Comparison of ENCODE assay signal across 8 cellular contexts in the genomic region with DNA sequence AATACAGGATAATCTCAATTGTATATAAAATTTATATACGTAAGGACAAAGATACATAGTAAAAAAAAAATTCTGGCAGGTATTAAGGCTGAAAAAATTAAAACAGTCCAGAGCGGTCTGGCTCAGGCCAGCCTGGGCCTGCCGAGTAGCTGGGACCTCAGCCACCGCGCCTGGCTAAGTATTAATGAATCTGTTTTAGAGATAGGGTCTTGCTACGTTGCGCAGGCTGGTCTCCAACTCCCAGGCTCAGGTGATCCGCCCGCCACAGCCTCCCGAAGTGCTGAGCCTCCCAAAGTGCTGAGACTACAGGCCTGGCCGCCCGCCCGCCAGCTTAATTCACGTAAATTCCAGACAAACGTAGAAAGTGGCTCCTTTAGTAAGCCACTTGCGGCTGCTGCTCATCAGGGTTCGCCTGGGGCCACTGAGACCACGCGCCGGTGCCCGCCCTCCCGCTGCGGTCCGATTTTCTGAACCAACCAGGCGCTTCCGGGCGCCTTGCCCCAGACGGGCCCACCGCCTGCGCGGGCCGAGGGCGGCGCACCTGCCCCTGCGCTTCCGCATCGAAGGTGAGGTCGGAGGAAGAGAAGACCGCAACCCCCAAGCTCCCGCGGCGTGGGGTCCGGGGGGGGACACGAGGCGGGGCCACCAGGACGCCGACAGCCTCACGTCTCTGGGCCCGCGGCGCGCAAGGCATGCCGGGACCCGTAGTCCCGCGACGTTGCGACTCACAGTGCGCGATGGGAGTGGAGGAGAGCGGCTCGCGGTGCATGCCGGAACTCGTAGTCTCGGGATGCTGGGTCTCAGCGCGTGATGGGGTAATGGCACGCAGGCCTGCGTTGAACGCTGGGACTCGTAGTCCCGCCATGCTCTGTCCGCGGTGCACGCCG. TPM values are rescaled to one million over a fixed set of nuclear protein-coding genes. Genes with fewer than 3 reads are reported as not detected.
DNase-seq lines count a peak whose midpoint lies in the region; ATAC-seq and TF ChIP-seq lines count a peak whose summit lies in the region.

No MANE protein-coding gene starts in this region.

- H3K4me3 Mint-ChIP-seq in IgD-negative memory B cell: peak overlapping the region; percentile 96 to 99 (median 98)

- peak overlapping the region; percentile 95 to 99 (median 98) for H3K27ac Mint-ChIP-seq in IgD-negative memory B cell

- peaks cover 2% of the 10 kb centered on the region for H3K36me3 Mint-ChIP-seq in IgD-negative memory B cell

- ATAC-seq in GM21576 (IDR thresholded peaks at IDR 0.05; ENCODE audit: unreplicated experiment): peak; percentile 93

- peaks cover 19 to 37% (median 25%) of the 10 kb centered on the region in 3 donors for H3K4me1 Mint-ChIP-seq in IgD-negative memory B cell

- DNase-seq in DMS153 (lab: John Stamatoyannopoulos, UW) (peak; percentile 98), OCI-M1 (lab: John Stamatoyannopoulos, UW) (peak; percentile 98), activated T-cell treated with anti-CD3 and anti-CD28 coated beads for 48 hours (ENCODE audit: low read depth) (peak; percentile 97), epithelial cell of esophagus (ENCODE audit: low read depth) (peak; percentile 100), middle frontal gyrus (ENCODE audit: extremely low spot score, low spot score) (peak; percentile 98)
- DNase-seq in stimulated activated CD8-positive, alpha-beta memory T cell treated with anti-CD3 and anti-CD28 coated beads, Interleukin-2, amount 100 ng/mL, for 1 hour (ENCODE audit: low read depth in 2 of 2): peak; percentile 95 to 97

- no peak for TF ChIP-seq CTCF in epithelial cell of esophagus (IDR thresholded peaks at IDR 0.05; ENCODE audit: insufficient read depth, low read depth, low read length, missing control alignments)

- no peaks in the 10 kb centered on the region for H3K9me3 Mint-ChIP-seq in IgD-negative memory B cell

- H3K4me3 ChIP-seq in epithelial cell of esophagus (ENCODE audit: low read length): peak overlapping the region; percentile 78

- no peaks in the 10 kb centered on the region for H3K27me3 Mint-ChIP-seq in IgD-negative memory B cell

RNA-seq across cellular contexts. Expression of a gene that starts 0.7 kb away (rescaled TPM):
- 12.1 TPM for polyA plus RNA-seq in IgD-negative memory B cell

Comparison
In these comparisons a context has a peak if more than half of its experiments do, and no peak if none do; other contexts are left out.
1. Peak in every context shown above with its lines: DNase-seq, ATAC-seq and H3K4me3 ChIP-seq.